In genomic region chr1:116485071-116485735, GRCh38 we compare ENCODE assay signal across 1 cellular context.
A peak's percentile ranks its signal among the peaks of the same experiment; 100 is the strongest.
TF ChIP-seq lines count a peak whose summit lies in the region.

No MANE protein-coding gene starts in this region.

TF ChIP-seq in HepG2, 621 proteins besides CTCF, POLR2A, EP300 and RAD21 (continued from another document and continues in another):
- no peak for TF ChIP-seq POLR2AphosphoS2 (IDR thresholded peaks at IDR 0.05; ENCODE audit: low read depth, low read length)
- no peak for TF ChIP-seq KAT2B (IDR thresholded peaks at IDR 0.05; ENCODE audit: borderline replicate concordance, low read depth, low read length)
- TF ChIP-seq ZBTB1 (CRISPR knock-in tag; IDR thresholded peaks at IDR 0.05; ENCODE audit: borderline replicate concordance): no peak
- TF ChIP-seq ZSCAN12 (CRISPR knock-in tag; IDR thresholded peaks at IDR 0.05): no peak
- no peak for TF ChIP-seq ZNF414 (CRISPR knock-in tag; IDR thresholded peaks at IDR 0.05)
- TF ChIP-seq TMF1 (CRISPR knock-in tag; IDR thresholded peaks at IDR 0.05; ENCODE audit: low read depth): no peak
- TF ChIP-seq, protein P1, sequence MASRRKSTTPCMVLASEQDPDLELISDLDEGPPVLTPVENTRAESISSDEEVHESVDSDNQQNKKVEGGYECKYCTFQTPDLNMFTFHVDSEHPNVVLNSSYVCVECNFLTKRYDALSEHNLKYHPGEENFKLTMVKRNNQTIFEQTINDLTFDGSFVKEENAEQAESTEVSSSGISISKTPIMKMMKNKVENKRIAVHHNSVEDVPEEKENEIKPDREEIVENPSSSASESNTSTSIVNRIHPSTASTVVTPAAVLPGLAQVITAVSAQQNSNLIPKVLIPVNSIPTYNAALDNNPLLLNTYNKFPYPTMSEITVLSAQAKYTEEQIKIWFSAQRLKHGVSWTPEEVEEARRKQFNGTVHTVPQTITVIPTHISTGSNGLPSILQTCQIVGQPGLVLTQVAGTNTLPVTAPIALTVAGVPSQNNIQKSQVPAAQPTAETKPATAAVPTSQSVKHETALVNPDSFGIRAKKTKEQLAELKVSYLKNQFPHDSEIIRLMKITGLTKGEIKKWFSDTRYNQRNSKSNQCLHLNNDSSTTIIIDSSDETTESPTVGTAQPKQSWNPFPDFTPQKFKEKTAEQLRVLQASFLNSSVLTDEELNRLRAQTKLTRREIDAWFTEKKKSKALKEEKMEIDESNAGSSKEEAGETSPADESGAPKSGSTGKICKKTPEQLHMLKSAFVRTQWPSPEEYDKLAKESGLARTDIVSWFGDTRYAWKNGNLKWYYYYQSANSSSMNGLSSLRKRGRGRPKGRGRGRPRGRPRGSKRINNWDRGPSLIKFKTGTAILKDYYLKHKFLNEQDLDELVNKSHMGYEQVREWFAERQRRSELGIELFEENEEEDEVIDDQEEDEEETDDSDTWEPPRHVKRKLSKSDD (CRISPR knock-in tag; IDR thresholded peaks at IDR 0.05; ENCODE audit: low read depth): 0 out of 2 replicates have a peak, but pooled peaks have one; percentile 26
- TF ChIP-seq ZNF234 (CRISPR knock-in tag; conservative IDR thresholded peaks at IDR 0.05): no peak
- TF ChIP-seq ZFP36L2 (CRISPR knock-in tag; IDR thresholded peaks at IDR 0.05): no peak
- TF ChIP-seq, protein P2, sequence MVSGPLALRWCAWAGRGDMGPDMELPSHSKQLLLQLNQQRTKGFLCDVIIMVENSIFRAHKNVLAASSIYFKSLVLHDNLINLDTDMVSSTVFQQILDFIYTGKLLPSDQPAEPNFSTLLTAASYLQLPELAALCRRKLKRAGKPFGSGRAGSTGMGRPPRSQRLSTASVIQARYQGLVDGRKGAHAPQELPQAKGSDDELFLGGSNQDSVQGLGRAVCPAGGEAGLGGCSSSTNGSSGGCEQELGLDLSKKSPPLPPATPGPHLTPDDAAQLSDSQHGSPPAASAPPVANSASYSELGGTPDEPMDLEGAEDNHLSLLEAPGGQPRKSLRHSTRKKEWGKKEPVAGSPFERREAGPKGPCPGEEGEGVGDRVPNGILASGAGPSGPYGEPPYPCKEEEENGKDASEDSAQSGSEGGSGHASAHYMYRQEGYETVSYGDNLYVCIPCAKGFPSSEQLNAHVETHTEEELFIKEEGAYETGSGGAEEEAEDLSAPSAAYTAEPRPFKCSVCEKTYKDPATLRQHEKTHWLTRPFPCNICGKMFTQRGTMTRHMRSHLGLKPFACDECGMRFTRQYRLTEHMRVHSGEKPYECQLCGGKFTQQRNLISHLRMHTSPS (CRISPR knock-in tag; IDR thresholded peaks at IDR 0.05; ENCODE audit: low read depth): no peak
- TF ChIP-seq, protein P3, sequence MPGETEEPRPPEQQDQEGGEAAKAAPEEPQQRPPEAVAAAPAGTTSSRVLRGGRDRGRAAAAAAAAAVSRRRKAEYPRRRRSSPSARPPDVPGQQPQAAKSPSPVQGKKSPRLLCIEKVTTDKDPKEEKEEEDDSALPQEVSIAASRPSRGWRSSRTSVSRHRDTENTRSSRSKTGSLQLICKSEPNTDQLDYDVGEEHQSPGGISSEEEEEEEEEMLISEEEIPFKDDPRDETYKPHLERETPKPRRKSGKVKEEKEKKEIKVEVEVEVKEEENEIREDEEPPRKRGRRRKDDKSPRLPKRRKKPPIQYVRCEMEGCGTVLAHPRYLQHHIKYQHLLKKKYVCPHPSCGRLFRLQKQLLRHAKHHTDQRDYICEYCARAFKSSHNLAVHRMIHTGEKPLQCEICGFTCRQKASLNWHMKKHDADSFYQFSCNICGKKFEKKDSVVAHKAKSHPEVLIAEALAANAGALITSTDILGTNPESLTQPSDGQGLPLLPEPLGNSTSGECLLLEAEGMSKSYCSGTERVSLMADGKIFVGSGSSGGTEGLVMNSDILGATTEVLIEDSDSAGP (CRISPR knock-in tag; IDR thresholded peaks at IDR 0.05; ENCODE audit: borderline replicate concordance): peak; percentile 69; the same call in 1 of the 2 replicates
- no peak for TF ChIP-seq ZBTB33 (CRISPR knock-in tag; IDR thresholded peaks at IDR 0.05)
- TF ChIP-seq KDM5B (CRISPR knock-in tag; IDR thresholded peaks at IDR 0.05; ENCODE audit: borderline replicate concordance): peak; percentile 63; the same call in 1 of the 2 replicates
- TF ChIP-seq BATF2 (CRISPR knock-in tag; IDR thresholded peaks at IDR 0.05): no peak
- TF ChIP-seq KLF6 (CRISPR knock-in tag; IDR thresholded peaks at IDR 0.05): no peak
- TF ChIP-seq RARG (CRISPR knock-in tag; IDR thresholded peaks at IDR 0.05; ENCODE audit: low read depth): no peak
- no peak for TF ChIP-seq MYNN (CRISPR knock-in tag; IDR thresholded peaks at IDR 0.05; ENCODE audit: low read depth)
- TF ChIP-seq, protein P4, sequence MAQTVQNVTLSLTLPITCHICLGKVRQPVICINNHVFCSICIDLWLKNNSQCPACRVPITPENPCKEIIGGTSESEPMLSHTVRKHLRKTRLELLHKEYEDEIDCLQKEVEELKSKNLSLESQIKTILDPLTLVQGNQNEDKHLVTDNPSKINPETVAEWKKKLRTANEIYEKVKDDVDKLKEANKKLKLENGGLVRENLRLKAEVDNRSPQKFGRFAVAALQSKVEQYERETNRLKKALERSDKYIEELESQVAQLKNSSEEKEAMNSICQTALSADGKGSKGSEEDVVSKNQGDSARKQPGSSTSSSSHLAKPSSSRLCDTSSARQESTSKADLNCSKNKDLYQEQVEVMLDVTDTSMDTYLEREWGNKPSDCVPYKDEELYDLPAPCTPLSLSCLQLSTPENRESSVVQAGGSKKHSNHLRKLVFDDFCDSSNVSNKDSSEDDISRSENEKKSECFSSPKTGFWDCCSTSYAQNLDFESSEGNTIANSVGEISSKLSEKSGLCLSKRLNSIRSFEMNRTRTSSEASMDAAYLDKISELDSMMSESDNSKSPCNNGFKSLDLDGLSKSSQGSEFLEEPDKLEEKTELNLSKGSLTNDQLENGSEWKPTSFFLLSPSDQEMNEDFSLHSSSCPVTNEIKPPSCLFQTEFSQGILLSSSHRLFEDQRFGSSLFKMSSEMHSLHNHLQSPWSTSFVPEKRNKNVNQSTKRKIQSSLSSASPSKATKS (CRISPR knock-in tag; IDR thresholded peaks at IDR 0.05): no peak
- 0 out of 2 replicates have a peak, but pooled peaks have one; percentile 13 for TF ChIP-seq ZNF607 (CRISPR knock-in tag; IDR thresholded peaks at IDR 0.05; ENCODE audit: borderline replicate concordance)
- no peak for TF ChIP-seq ZNF704 (CRISPR knock-in tag; IDR thresholded peaks at IDR 0.05; ENCODE audit: borderline replicate concordance)
- TF ChIP-seq NKX3-1 (CRISPR knock-in tag; IDR thresholded peaks at IDR 0.05): no peak
- peak; percentile 51; the same call in 1 of the 2 replicates for TF ChIP-seq ZNF878 (CRISPR knock-in tag; IDR thresholded peaks at IDR 0.05)
- no peak for TF ChIP-seq TRIM22 (IDR thresholded peaks at IDR 0.05)
- no peak for TF ChIP-seq NFE2L1 (CRISPR knock-in tag; IDR thresholded peaks at IDR 0.05; ENCODE audit: borderline replicate concordance)
- TF ChIP-seq ARID4A (CRISPR knock-in tag; IDR thresholded peaks at IDR 0.05; ENCODE audit: borderline replicate concordance): peak; percentile 67; the same call in 1 of the 2 replicates
- TF ChIP-seq ZNF205 (CRISPR knock-in tag; IDR thresholded peaks at IDR 0.05): 0 out of 2 replicates have a peak, but pooled peaks have one; percentile 54
- no peak for TF ChIP-seq CBX1 (IDR thresholded peaks at IDR 0.05; ENCODE audit: low read depth)
- no peak for TF ChIP-seq AKAP8 (CRISPR knock-in tag; IDR thresholded peaks at IDR 0.05)
- TF ChIP-seq ATF5 (CRISPR knock-in tag; IDR thresholded peaks at IDR 0.05; ENCODE audit: low read depth): no peak
- TF ChIP-seq HMG20A (CRISPR knock-in tag; IDR thresholded peaks at IDR 0.05; ENCODE audit: borderline replicate concordance): peak; percentile 23; the same call in 1 of the 2 replicates
- peak; percentile 30; the same call in 1 of the 2 replicates for TF ChIP-seq FOXK1 (CRISPR knock-in tag; IDR thresholded peaks at IDR 0.05; ENCODE audit: borderline replicate concordance, low read depth)
- no peak for TF ChIP-seq ZNF138 (CRISPR knock-in tag; IDR thresholded peaks at IDR 0.05; ENCODE audit: low read depth)
- TF ChIP-seq ZNF629 (CRISPR knock-in tag; conservative IDR thresholded peaks at IDR 0.05): 0 out of 2 replicates have a peak, but pooled peaks have one; percentile 21
- TF ChIP-seq NAIF1 (CRISPR knock-in tag; IDR thresholded peaks at IDR 0.05; ENCODE audit: borderline replicate concordance): no peak
- TF ChIP-seq MIXL1 (CRISPR knock-in tag; IDR thresholded peaks at IDR 0.05): peak; percentile 85
- TF ChIP-seq SMARCE1 (IDR thresholded peaks at IDR 0.05; ENCODE audit: borderline replicate concordance): no peak
- no peak for TF ChIP-seq FLYWCH1 (CRISPR knock-in tag; IDR thresholded peaks at IDR 0.05)
- TF ChIP-seq KLF9 (CRISPR knock-in tag; IDR thresholded peaks at IDR 0.05; ENCODE audit: low read depth): no peak
- TF ChIP-seq ZNF326 (CRISPR knock-in tag; IDR thresholded peaks at IDR 0.05; ENCODE audit: borderline replicate concordance): no peak
